9 cellular contexts compared by ENCODE assay signal in genomic region chr2:207330912-207331311, GRCh38.
DNase-seq lines count a peak whose midpoint lies in the region; ATAC-seq and TF ChIP-seq lines count a peak whose summit lies in the region.
"Had no signal": no experiment of that assay in that cellular context is flagged by ENCODE, and none has a peak within 500 bp of the region (broad histone marks: within the 10 kb centered on the region; RNA-seq: fewer than 3 reads in every experiment).

No MANE protein-coding gene starts in this region.

- no peaks in the 10 kb centered on the region for H3K36me3 ChIP-seq in GM06990 (ENCODE audit: control insufficient read depth, insufficient read depth, low read length)
- H3K36me3 ChIP-seq in Caco-2 (ENCODE audit: control insufficient read depth, insufficient read depth, low read length), result no peaks in the 10 kb centered on the region
- H3K36me3 ChIP-seq: ovary had no signal

- peak overlapping the region; percentile 97 for H3K27ac Mint-ChIP-seq in activated T-cell treated with anti-CD3 and anti-CD28 coated beads, Interleukin-2, amount 50 U/mL, for 24 hours
- H3K27ac Mint-ChIP-seq in Caco-2 (ENCODE audit: unreplicated experiment), result no peak overlapping the region

- H3K9me3 ChIP-seq in Caco-2, result no peaks in the 10 kb centered on the region
- H3K9me3 ChIP-seq: ovary had no signal

- no peaks in the 10 kb centered on the region for H3K4me1 ChIP-seq in Caco-2

- POLR2A ChIA-PET in Caco-2 (lab: Charles Lee), result no interaction called here

- no peak for TF ChIP-seq CTCF in GM06990 (IDR thresholded peaks at IDR 0.05; ENCODE audit: insufficient read depth, low read length, poor library complexity, severe bottlenecking)
- TF ChIP-seq CTCF in Caco-2 (IDR thresholded peaks at IDR 0.05; ENCODE audit: insufficient read depth in 1 of 2, low read depth in 1 of 2, low read length in 1 of 2, severe bottlenecking in 1 of 2, unreplicated experiment in 1 of 2), result no peak

- ATAC-seq in GM21390 (IDR thresholded peaks at IDR 0.05; ENCODE audit: unreplicated experiment) (peak; percentile 49), HG03571 (IDR thresholded peaks at IDR 0.05; ENCODE audit: unreplicated experiment) (peak; percentile 42)

- H3K4me3 Mint-ChIP-seq in activated T-cell treated with anti-CD3 and anti-CD28 coated beads, Interleukin-2, amount 50 U/mL, for 24 hours, result peak overlapping the region; percentile 57
- H3K4me3 Mint-ChIP-seq in Caco-2 (ENCODE audit: unreplicated experiment), result no peak overlapping the region

- CTCF ChIA-PET in Caco-2 (lab: Charles Lee), result no interaction called here

- DNase-seq in GM06990 (ENCODE audit: extremely low read depth, insufficient read length) (peak; percentile 73), kidney tubule cell (ENCODE audit: low spot score) (peak; percentile 98), head of caudate nucleus (no peak), Caco-2 (no peak), T-helper 9 cell (no peak)
- peak; percentile 52 for DNase-seq in activated T-cell treated with anti-CD3 and anti-CD28 coated beads, Interleukin-2, amount 50 U/mL, for 24 hours

- H3K27me3 ChIP-seq in GM06990 (replicated peaks; ENCODE audit: control insufficient read depth, insufficient read depth, low read length) (no peaks in the 10 kb centered on the region), Caco-2 (replicated peaks; ENCODE audit: control insufficient read depth, insufficient read depth, low read length) (no peaks in the 10 kb centered on the region)
- H3K27me3 ChIP-seq: ovary had no signal

- intact Hi-C loops in head of caudate nucleus (cut with DNase I), result no loop called here
- intact Hi-C loops in Caco-2 (cut with micrococcal nuclease; ENCODE audit: unreplicated experiment), result no loop called here

- H3K4me1 Mint-ChIP-seq in activated T-cell treated with anti-CD3 and anti-CD28 coated beads, Interleukin-2, amount 50 U/mL, for 24 hours (ENCODE audit: low read depth), result peaks cover 81% of the 10 kb centered on the region
- peaks cover 8% of the 10 kb centered on the region for H3K4me1 Mint-ChIP-seq in Caco-2 (ENCODE audit: low read depth, unreplicated experiment)

- H3K4me3 ChIP-seq in GM06990 (replicated peaks; ENCODE audit: low read depth, low read length) (peak overlapping the region; percentile 27), Caco-2 (ENCODE audit: low read depth, low read length) (no peak overlapping the region)
- H3K4me3 ChIP-seq: ovary had no signal

- no TSS peak for BruUV-seq in Caco-2 (replicated peaks; lab: Mats Ljungman, UMichigan)

- peaks cover 2% of the 10 kb centered on the region for H3K9me3 Mint-ChIP-seq in activated T-cell treated with anti-CD3 and anti-CD28 coated beads, Interleukin-2, amount 50 U/mL, for 24 hours
- no peaks in the 10 kb centered on the region for H3K9me3 Mint-ChIP-seq in Caco-2 (ENCODE audit: unreplicated experiment)

- H3K27me3 Mint-ChIP-seq in activated T-cell treated with anti-CD3 and anti-CD28 coated beads, Interleukin-2, amount 50 U/mL, for 24 hours, result no peaks in the 10 kb centered on the region
- peaks cover 14% of the 10 kb centered on the region for H3K27me3 Mint-ChIP-seq in Caco-2 (ENCODE audit: insufficient read depth, unreplicated experiment)

- no peaks in the 10 kb centered on the region for H3K36me3 Mint-ChIP-seq in activated T-cell treated with anti-CD3 and anti-CD28 coated beads, Interleukin-2, amount 50 U/mL, for 24 hours (ENCODE audit: low read depth)
- H3K36me3 Mint-ChIP-seq in Caco-2 (ENCODE audit: insufficient read depth, unreplicated experiment), result no peaks in the 10 kb centered on the region

Comparison
In these comparisons a context has a peak if more than half of its experiments do, and no peak if none do; other contexts are left out.
1. DNase-seq: peak in GM06990 (single experiment), activated T-cell treated with anti-CD3 and anti-CD28 coated beads, Interleukin-2, amount 50 U/mL, for 24 hours (single experiment) and kidney tubule cell (single experiment); none in head of caudate nucleus (0 of 42), Caco-2 (0 of 2) and T-helper 9 cell (single experiment).